1 cellular context compared by ENCODE assay signal in genomic region chr18:7954229-7954628, GRCh38.
TF ChIP-seq lines count a peak whose summit lies in the region.

No MANE protein-coding gene starts in this region.

TF ChIP-seq in IMR-90, 13 proteins besides CTCF, POLR2A, EP300 and RAD21 (continued from another document):
- TF ChIP-seq USF2 (IDR thresholded peaks at IDR 0.05; ENCODE audit: low read depth, low read length), result no peak
- no peak for TF ChIP-seq MAZ (IDR thresholded peaks at IDR 0.05; ENCODE audit: borderline replicate concordance, low read depth, low read length)
- TF ChIP-seq ELK1 (IDR thresholded peaks at IDR 0.05; ENCODE audit: borderline replicate concordance, low read depth, low read length), result no peak
- no peak for TF ChIP-seq SMC3 (IDR thresholded peaks at IDR 0.05; ENCODE audit: low read depth, low read length)
- no peak for TF ChIP-seq RCOR1 (IDR thresholded peaks at IDR 0.05; ENCODE audit: insufficient replicate concordance, low read length)
TF ChIP-seq in IMR-90: peak in this region for 0.
